ENCODE assay signal across 1 cellular context in the genomic region with DNA sequence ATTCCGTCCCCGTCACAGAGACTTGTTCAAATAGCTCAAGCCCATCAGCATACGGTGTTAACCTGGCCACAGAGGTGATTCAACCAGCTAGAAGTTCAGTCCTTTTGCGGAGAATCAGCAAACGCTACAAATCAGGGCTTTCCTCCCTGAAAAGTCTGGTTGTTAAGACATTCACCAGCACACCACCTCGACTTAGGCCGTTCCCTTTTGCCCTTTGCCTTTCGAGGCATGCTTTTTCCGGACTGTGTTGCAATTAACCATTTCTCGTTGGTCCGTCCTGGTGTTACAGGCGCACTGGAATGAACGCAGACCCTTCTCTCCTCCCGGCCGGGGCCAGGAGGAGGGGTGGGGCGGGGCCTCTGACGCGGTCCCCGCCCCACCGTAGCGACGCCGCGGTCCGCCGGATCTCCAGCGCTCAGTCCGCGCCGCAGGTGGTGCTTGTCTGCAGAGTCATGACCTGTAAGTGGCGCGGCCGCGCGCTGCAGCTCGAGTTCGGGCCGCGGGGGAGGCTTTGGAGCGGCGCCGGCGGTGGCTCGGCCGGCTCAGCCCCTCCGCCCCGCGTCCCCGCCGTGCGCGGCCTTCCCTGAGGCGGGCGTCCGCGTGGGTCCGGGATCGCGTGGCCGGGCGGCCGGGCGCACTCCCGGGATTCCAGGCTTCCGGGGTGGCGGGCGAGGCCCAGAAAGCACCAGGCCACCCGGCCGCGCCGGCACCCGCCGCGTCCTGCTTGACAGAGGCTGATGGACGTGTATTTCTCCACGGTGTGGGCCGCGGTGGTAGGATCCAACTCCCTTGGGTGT.
TF ChIP-seq lines count a peak whose summit lies in the region.

NIT2 (plus strand) TSS at position 418 of the 797 bp plus-strand sequence; CDS start at position 453, 35 bp downstream.

TF ChIP-seq in HepG2, 621 proteins besides CTCF, POLR2A, EP300 and RAD21 (continued from another document and continues in another):
- TF ChIP-seq CBX2 (IDR thresholded peaks at IDR 0.05; ENCODE audit: low read depth, low read length) (no peak), CBX2 (CRISPR knock-in tag; IDR thresholded peaks at IDR 0.05; ENCODE audit: low read depth) (no peak), ZFP36 (IDR thresholded peaks at IDR 0.05; ENCODE audit: borderline replicate concordance, low read depth, low read length, partially characterized antibody) (no peak), ZNF607 (CRISPR knock-in tag; IDR thresholded peaks at IDR 0.05; ENCODE audit: borderline replicate concordance) (peak; percentile 49; the same call in 1 of the 2 replicates), POGK (CRISPR knock-in tag; conservative IDR thresholded peaks at IDR 0.05) (peak; percentile 28; the same call in 1 of the 2 replicates), ZNF121 (CRISPR knock-in tag; IDR thresholded peaks at IDR 0.05) (no peak; the same call in 1 of the 2 replicates), ZZZ3 (CRISPR knock-in tag; IDR thresholded peaks at IDR 0.05; ENCODE audit: borderline replicate concordance) (0 out of 2 replicates have a peak, but pooled peaks have one; percentile 28), MTERF4 (CRISPR knock-in tag; IDR thresholded peaks at IDR 0.05) (0 out of 2 replicates have a peak, but pooled peaks have one; percentile 46), BRCA1 (CRISPR knock-in tag; IDR thresholded peaks at IDR 0.05) (peak; percentile 84; the same call in 1 of the 2 replicates), ZFP1 (CRISPR knock-in tag; IDR thresholded peaks at IDR 0.05) (peak; percentile 62; the same call in 1 of the 2 replicates), RBAK (CRISPR knock-in tag; IDR thresholded peaks at IDR 0.05) (no peak), DR1 (CRISPR knock-in tag; IDR thresholded peaks at IDR 0.05) (peak; percentile 50; the same call in 1 of the 2 replicates), ZNF30 (CRISPR knock-in tag; IDR thresholded peaks at IDR 0.05) (no peak), GLI4 (CRISPR knock-in tag; IDR thresholded peaks at IDR 0.05; ENCODE audit: borderline replicate concordance) (no peak), ZNF343 (CRISPR knock-in tag; IDR thresholded peaks at IDR 0.05) (no peak), ZNF12 (CRISPR knock-in tag; IDR thresholded peaks at IDR 0.05) (peak; percentile 76; the same call in 1 of the 2 replicates), AKAP8 (CRISPR knock-in tag; IDR thresholded peaks at IDR 0.05) (no peak; the same call in 1 of the 2 replicates), ZNF790 (CRISPR knock-in tag; IDR thresholded peaks at IDR 0.05; ENCODE audit: borderline replicate concordance) (no peak), RCOR2 (CRISPR knock-in tag; IDR thresholded peaks at IDR 0.05) (no peak), ZNF563 (CRISPR knock-in tag; IDR thresholded peaks at IDR 0.05) (peak; percentile 41; the same call in 1 of the 2 replicates), ZNF260 (CRISPR knock-in tag; IDR thresholded peaks at IDR 0.05; ENCODE audit: borderline replicate concordance, low read depth) (no peak), SPEN (CRISPR knock-in tag; IDR thresholded peaks at IDR 0.05; ENCODE audit: low read depth) (peak; percentile 49), MAFK (conservative IDR thresholded peaks at IDR 0.05 in 1 of 2, IDR thresholded peaks at IDR 0.05 in 1 of 2; ENCODE audit: low read length in 2 of 2) (no peak), NFATC3 (CRISPR knock-in tag; IDR thresholded peaks at IDR 0.05) (0 out of 2 replicates have a peak, but pooled peaks have one; percentile 86), ARID2 (CRISPR knock-in tag; IDR thresholded peaks at IDR 0.05; ENCODE audit: borderline replicate concordance) (no peak), ZNF432 (CRISPR knock-in tag; IDR thresholded peaks at IDR 0.05; ENCODE audit: borderline replicate concordance) (no peak), MBNL3 (CRISPR knock-in tag; conservative IDR thresholded peaks at IDR 0.05) (no peak), NKX3-1 (CRISPR knock-in tag; IDR thresholded peaks at IDR 0.05) (0 out of 2 replicates have a peak, but pooled peaks have one; percentile 20)
- TF ChIP-seq, protein P1, sequence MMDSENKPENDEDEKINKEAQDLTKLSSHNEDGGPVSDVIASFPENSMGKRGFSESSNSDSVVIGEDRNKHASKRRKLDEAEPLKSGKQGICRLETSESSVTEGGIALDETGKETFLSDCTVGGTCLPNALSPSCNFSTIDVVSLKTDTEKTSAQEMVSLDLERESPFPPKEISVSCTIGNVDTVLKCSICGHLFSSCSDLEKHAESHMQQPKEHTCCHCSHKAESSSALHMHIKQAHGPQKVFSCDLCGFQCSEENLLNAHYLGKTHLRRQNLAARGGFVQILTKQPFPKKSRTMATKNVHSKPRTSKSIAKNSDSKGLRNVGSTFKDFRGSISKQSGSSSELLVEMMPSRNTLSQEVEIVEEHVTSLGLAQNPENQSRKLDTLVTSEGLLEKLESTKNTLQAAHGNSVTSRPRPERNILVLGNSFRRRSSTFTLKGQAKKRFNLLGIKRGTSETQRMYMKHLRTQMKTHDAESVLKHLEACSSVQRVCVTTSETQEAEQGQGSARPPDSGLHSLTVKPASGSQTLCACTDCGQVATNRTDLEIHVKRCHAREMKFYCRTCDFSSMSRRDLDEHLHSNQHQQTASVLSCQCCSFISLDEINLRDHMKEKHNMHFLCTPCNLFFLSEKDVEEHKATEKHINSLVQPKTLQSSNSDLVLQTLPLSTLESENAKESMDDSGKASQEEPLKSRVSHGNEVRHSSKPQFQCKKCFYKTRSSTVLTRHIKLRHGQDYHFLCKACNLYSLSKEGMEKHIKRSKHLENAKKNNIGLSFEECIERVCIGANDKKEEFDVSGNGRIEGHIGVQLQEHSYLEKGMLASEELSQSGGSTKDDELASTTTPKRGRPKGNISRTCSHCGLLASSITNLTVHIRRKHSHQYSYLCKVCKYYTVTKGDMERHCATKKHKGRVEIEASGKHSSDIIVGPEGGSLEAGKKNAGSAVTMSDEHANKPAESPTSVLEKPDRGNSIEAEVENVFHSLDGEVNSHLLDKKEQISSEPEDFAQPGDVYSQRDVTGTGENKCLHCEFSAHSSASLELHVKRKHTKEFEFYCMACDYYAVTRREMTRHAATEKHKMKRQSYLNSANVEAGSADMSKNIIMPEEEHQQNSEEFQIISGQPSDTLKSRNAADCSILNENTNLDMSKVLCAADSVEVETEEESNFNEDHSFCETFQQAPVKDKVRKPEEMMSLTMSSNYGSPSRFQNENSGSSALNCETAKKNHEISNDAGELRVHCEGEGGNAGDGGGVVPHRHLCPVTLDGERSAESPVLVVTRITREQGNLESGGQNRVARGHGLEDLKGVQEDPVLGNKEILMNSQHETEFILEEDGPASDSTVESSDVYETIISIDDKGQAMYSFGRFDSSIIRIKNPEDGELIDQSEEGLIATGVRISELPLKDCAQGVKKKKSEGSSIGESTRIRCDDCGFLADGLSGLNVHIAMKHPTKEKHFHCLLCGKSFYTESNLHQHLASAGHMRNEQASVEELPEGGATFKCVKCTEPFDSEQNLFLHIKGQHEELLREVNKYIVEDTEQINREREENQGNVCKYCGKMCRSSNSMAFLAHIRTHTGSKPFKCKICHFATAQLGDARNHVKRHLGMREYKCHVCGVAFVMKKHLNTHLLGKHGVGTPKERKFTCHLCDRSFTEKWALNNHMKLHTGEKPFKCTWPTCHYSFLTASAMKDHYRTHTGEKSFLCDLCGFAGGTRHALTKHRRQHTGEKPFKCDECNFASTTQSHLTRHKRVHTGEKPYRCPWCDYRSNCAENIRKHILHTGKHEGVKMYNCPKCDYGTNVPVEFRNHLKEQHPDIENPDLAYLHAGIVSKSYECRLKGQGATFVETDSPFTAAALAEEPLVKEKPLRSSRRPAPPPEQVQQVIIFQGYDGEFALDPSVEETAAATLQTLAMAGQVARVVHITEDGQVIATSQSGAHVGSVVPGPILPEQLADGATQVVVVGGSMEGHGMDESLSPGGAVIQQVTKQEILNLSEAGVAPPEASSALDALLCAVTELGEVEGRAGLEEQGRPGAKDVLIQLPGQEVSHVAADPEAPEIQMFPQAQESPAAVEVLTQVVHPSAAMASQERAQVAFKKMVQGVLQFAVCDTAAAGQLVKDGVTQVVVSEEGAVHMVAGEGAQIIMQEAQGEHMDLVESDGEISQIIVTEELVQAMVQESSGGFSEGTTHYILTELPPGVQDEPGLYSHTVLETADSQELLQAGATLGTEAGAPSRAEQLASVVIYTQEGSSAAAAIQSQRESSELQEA (CRISPR knock-in tag; IDR thresholded peaks at IDR 0.05; ENCODE audit: not compliant biosample characterization), result no peak
- TF ChIP-seq, protein P2, sequence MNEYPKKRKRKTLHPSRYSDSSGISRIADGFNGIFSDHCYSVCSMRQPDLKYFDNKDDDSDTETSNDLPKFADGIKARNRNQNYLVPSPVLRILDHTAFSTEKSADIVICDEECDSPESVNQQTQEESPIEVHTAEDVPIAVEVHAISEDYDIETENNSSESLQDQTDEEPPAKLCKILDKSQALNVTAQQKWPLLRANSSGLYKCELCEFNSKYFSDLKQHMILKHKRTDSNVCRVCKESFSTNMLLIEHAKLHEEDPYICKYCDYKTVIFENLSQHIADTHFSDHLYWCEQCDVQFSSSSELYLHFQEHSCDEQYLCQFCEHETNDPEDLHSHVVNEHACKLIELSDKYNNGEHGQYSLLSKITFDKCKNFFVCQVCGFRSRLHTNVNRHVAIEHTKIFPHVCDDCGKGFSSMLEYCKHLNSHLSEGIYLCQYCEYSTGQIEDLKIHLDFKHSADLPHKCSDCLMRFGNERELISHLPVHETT (CRISPR knock-in tag; conservative IDR thresholded peaks at IDR 0.05), result peak; percentile 33; the same call in 1 of the 2 replicates
- TF ChIP-seq, protein P3, sequence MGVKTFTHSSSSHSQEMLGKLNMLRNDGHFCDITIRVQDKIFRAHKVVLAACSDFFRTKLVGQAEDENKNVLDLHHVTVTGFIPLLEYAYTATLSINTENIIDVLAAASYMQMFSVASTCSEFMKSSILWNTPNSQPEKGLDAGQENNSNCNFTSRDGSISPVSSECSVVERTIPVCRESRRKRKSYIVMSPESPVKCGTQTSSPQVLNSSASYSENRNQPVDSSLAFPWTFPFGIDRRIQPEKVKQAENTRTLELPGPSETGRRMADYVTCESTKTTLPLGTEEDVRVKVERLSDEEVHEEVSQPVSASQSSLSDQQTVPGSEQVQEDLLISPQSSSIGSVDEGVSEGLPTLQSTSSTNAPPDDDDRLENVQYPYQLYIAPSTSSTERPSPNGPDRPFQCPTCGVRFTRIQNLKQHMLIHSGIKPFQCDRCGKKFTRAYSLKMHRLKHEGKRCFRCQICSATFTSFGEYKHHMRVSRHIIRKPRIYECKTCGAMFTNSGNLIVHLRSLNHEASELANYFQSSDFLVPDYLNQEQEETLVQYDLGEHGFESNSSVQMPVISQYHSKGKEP (CRISPR knock-in tag; IDR thresholded peaks at IDR 0.05), result no peak
- TF ChIP-seq, protein P4, sequence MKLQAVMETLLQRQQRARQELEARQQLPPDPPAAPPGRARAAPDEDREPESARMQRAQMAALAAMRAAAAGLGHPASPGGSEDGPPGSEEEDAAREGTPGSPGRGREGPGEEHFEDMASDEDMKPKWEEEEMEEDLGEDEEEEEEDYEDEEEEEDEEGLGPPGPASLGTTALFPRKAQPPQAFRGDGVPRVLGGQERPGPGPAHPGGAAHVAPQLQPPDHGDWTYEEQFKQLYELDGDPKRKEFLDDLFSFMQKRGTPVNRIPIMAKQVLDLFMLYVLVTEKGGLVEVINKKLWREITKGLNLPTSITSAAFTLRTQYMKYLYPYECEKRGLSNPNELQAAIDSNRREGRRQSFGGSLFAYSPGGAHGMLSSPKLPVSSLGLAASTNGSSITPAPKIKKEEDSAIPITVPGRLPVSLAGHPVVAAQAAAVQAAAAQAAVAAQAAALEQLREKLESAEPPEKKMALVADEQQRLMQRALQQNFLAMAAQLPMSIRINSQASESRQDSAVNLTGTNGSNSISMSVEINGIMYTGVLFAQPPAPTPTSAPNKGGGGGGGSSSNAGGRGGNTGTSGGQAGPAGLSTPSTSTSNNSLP (IDR thresholded peaks at IDR 0.05; ENCODE audit: low read depth, low read length), result no peak
- TF ChIP-seq, protein P5, sequence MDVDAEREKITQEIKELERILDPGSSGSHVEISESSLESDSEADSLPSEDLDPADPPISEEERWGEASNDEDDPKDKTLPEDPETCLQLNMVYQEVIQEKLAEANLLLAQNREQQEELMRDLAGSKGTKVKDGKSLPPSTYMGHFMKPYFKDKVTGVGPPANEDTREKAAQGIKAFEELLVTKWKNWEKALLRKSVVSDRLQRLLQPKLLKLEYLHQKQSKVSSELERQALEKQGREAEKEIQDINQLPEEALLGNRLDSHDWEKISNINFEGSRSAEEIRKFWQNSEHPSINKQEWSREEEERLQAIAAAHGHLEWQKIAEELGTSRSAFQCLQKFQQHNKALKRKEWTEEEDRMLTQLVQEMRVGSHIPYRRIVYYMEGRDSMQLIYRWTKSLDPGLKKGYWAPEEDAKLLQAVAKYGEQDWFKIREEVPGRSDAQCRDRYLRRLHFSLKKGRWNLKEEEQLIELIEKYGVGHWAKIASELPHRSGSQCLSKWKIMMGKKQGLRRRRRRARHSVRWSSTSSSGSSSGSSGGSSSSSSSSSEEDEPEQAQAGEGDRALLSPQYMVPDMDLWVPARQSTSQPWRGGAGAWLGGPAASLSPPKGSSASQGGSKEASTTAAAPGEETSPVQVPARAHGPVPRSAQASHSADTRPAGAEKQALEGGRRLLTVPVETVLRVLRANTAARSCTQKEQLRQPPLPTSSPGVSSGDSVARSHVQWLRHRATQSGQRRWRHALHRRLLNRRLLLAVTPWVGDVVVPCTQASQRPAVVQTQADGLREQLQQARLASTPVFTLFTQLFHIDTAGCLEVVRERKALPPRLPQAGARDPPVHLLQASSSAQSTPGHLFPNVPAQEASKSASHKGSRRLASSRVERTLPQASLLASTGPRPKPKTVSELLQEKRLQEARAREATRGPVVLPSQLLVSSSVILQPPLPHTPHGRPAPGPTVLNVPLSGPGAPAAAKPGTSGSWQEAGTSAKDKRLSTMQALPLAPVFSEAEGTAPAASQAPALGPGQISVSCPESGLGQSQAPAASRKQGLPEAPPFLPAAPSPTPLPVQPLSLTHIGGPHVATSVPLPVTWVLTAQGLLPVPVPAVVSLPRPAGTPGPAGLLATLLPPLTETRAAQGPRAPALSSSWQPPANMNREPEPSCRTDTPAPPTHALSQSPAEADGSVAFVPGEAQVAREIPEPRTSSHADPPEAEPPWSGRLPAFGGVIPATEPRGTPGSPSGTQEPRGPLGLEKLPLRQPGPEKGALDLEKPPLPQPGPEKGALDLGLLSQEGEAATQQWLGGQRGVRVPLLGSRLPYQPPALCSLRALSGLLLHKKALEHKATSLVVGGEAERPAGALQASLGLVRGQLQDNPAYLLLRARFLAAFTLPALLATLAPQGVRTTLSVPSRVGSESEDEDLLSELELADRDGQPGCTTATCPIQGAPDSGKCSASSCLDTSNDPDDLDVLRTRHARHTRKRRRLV (CRISPR knock-in tag; IDR thresholded peaks at IDR 0.05), result no peak
